In the genomic region with DNA sequence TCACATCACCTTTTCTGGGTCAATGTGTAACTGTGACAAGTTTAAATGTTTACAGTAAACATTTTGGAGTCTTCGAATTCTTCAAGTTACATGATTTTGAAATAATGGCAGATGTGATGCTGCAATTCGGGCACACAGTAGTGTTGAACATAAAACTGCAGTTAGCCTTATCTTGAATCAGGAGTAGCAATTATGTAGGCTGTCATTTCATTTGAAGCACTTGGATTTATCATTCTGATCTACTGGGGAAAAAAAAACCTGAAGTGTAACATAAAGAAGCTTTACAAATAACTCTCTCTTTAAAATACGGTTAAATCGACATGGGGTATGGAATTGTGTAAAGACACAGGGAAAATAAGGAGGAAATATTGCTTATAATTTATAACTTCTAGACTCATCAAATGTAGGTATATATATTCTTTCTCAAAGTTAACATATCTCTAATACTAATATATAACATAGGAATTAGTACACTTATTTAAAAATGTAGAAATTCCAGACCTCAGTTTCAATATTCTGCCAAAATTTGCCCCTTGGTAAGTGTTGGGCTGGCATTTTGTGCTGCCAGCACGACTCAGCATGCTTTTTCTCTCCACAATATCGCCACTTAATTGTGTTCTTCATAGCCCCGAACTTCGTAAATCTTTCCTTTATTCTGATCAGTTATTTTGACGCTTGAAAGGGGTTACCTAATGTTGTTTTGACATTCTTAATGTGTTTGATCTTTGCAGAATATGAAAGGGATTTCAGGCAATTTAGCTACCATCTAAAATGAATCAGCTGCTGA, we compare ENCODE assay signal across 13 cellular contexts.
"Had no signal": no experiment of that assay in that cellular context is flagged by ENCODE, and none has a peak within 500 bp of the region (broad histone marks: within the 10 kb centered on the region; RNA-seq: fewer than 3 reads in every experiment).

No MANE protein-coding gene starts in this region.

- H3K4me3 Mint-ChIP-seq: activated naive CD8-positive, alpha-beta T cell treated with anti-CD3 and anti-CD28 coated beads, Interleukin-2, amount 10 ng/mL, durations not matched to agents 7 days and 5 days; effector memory CD8-positive, alpha-beta T cell had no signal

- DNase-seq: activated naive CD4-positive, alpha-beta T cell; activated naive CD8-positive, alpha-beta T cell treated with anti-CD3 and anti-CD28 coated beads, Interleukin-2, amount 10 ng/mL, durations not matched to agents 7 days and 5 days; activated T-cell treated with anti-CD3 and anti-CD28 coated beads for 4 hours; dermis blood vessel endothelial cell; effector memory CD8-positive, alpha-beta T cell; foreskin melanocyte; kidney glomerular epithelial cell; pancreas; stimulated activated CD4-positive, alpha-beta T cell treated with anti-CD3 and anti-CD28 coated beads, Interleukin-12 subunit alpha, Interleukin-12 subunit beta, amount 100 ng/mL, for 4 hours; stimulated activated CD4-positive, alpha-beta T cell treated with anti-CD3 and anti-CD28 coated beads, Interleukin-2, amount 100 ng/mL, for 24 hours had no signal

- H3K36me3 Mint-ChIP-seq: activated naive CD8-positive, alpha-beta T cell treated with anti-CD3 and anti-CD28 coated beads, Interleukin-2, amount 10 ng/mL, durations not matched to agents 7 days and 5 days had no signal

- H3K4me3 ChIP-seq: pancreas had no signal

- H3K9me3 ChIP-seq: pancreas had no signal

- H3K27me3 ChIP-seq: pancreas had no signal

- H3K4me1 Mint-ChIP-seq: activated naive CD8-positive, alpha-beta T cell treated with anti-CD3 and anti-CD28 coated beads, Interleukin-2, amount 10 ng/mL, durations not matched to agents 7 days and 5 days had no signal

- H3K36me3 ChIP-seq: pancreas had no signal

- H3K27ac Mint-ChIP-seq: activated naive CD8-positive, alpha-beta T cell treated with anti-CD3 and anti-CD28 coated beads, Interleukin-2, amount 10 ng/mL, durations not matched to agents 7 days and 5 days; effector memory CD8-positive, alpha-beta T cell had no signal

- ATAC-seq: effector memory CD8-positive, alpha-beta T cell; pancreas had no signal

- H3K27ac ChIP-seq: epithelial cell of prostate, pancreas had no signal

- H3K27me3 Mint-ChIP-seq: activated naive CD8-positive, alpha-beta T cell treated with anti-CD3 and anti-CD28 coated beads, Interleukin-2, amount 10 ng/mL, durations not matched to agents 7 days and 5 days; effector memory CD8-positive, alpha-beta T cell had no signal

- FAIRE-seq: bronchial epithelial cell, pancreas, TTC549 had no signal

- H3K4me1 ChIP-seq: pancreas had no signal
